18 cellular contexts compared by ENCODE assay signal in the genomic region with DNA sequence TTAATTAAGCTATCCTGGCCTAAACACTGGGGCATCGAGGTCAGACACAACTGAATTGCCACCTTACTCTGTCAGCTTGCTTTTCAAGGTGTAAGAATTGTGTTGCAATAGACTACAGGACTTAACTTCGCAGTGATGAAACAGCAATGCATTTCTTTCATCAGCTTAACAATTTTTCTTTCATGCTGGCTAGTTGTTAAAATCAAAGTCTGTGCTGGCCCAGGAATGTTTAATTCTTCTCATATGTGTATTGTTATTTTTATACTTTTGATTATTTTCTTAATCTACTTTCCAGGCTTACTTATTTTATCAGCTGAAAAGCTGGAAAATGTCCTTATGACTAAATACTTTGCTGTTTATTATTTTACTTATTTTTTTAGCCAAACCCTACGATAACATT.
DNase-seq lines count a peak whose midpoint lies in the region; ATAC-seq, FAIRE-seq and TF ChIP-seq lines count a peak whose summit lies in the region.
"Had no signal": no experiment of that assay in that cellular context is flagged by ENCODE, and none has a peak within 500 bp of the region (broad histone marks: within the 10 kb centered on the region; RNA-seq: fewer than 3 reads in every experiment).

No MANE protein-coding gene starts in this region.

- H3K4me3 ChIP-seq in mammary epithelial cell (replicated peaks in 1 of 3; ENCODE audit: insufficient read depth in 1 of 3, low read depth in 2 of 3, low read length in 3 of 3), result no peak overlapping the region
- H3K4me3 ChIP-seq in PC-9, result no peak overlapping the region
- H3K4me3 ChIP-seq in endothelial cell of umbilical vein (replicated peaks in 1 of 3; ENCODE audit: insufficient read depth in 1 of 3, low read depth in 1 of 3, low read length in 3 of 3), result no peak overlapping the region
- H3K4me3 ChIP-seq: GM12878 had no signal

- H3K27me3 ChIP-seq in mammary epithelial cell (ENCODE audit: insufficient read depth, low read length) (no peaks in the 10 kb centered on the region), PC-9 (ENCODE audit: insufficient read depth, low read depth) (no peaks in the 10 kb centered on the region), endothelial cell of umbilical vein (ENCODE audit: control insufficient read depth in 2 of 2, insufficient read depth in 2 of 2, low read length in 2 of 2) (peaks cover 0 to 1% of the 10 kb centered on the region in 2 experiments)

- no peaks in the 10 kb centered on the region for H3K9me3 Mint-ChIP-seq in MCF 10A (ENCODE audit: unreplicated experiment)
- no peaks in the 10 kb centered on the region for H3K9me3 Mint-ChIP-seq in neural crest cell
- H3K9me3 Mint-ChIP-seq in activated T-cell treated with anti-CD3 and anti-CD28 coated beads, Interleukin-2, amount 50 U/mL, for 4 hours, result no peaks in the 10 kb centered on the region
- H3K9me3 Mint-ChIP-seq: H9 had no signal

- POLR2A ChIA-PET in MCF 10A (lab: Yijun Ruan, JAX) (interaction anchor here (0.7 to 1.3 kb wide), 2 partner anchors 9 to 16 kb away, joined by 3 to 5 read pairs; no protein-coding TSS in a partner anchor), PC-9 (lab: Charles Lee; ENCODE audit: unreplicated experiment) (interaction anchor here (0.6 kb wide), 1 partner anchor 298 kb away, joined by 27 read pairs; no protein-coding TSS in a partner anchor), endothelial cell of umbilical vein (lab: Charles Lee) (no interaction called here)

- H3K36me3 ChIP-seq in mammary epithelial cell (ENCODE audit: insufficient read depth, low read length) (no peaks in the 10 kb centered on the region), PC-9 (ENCODE audit: low read depth) (no peaks in the 10 kb centered on the region), endothelial cell of umbilical vein (ENCODE audit: control insufficient read depth in 2 of 2, extremely low read depth in 1 of 2, insufficient read depth in 2 of 2, low read length in 2 of 2) (no peaks in the 10 kb centered on the region)

- H3K27ac ChIP-seq in mammary epithelial cell (ENCODE audit: insufficient read depth, low read depth, low read length) (no peak overlapping the region), PC-9 (no peak overlapping the region), endothelial cell of umbilical vein (ENCODE audit: insufficient read depth, low read depth, low read length) (no peak overlapping the region)

- no peak for TF ChIP-seq CTCF in MCF 10A (IDR thresholded peaks at IDR 0.05; ENCODE audit: unreplicated experiment)
- no peak for TF ChIP-seq CTCF in mammary epithelial cell (conservative IDR thresholded peaks at IDR 0.05 in 1 of 2, IDR thresholded peaks at IDR 0.05 in 1 of 2; ENCODE audit: extremely low read depth in 1 of 2, insufficient read depth in 1 of 2, low read depth in 1 of 2, low read length in 2 of 2)
- no peak for TF ChIP-seq CTCF in PC-9 (conservative IDR thresholded peaks at IDR 0.05)
- no peak for TF ChIP-seq CTCF in endothelial cell of umbilical vein (IDR thresholded peaks at IDR 0.05; ENCODE audit: extremely low read depth in 1 of 2, insufficient read depth in 1 of 2, low read depth in 1 of 2, low read length in 2 of 2)
- TF ChIP-seq CTCF in neural crest cell (conservative IDR thresholded peaks at IDR 0.05), result no peak

- no peak overlapping the region for H2AFZ ChIP-seq in mammary epithelial cell (ENCODE audit: low read depth, low read length)
- H2AFZ ChIP-seq in PC-9, result 0 out of 2 replicates have a peak overlapping the region, but pooled peaks have one; percentile 25
- H2AFZ ChIP-seq in endothelial cell of umbilical vein (ENCODE audit: low read depth, low read length), result no peak overlapping the region

- H3K27me3 Mint-ChIP-seq in MCF 10A (ENCODE audit: insufficient read depth, unreplicated experiment) (no peaks in the 10 kb centered on the region), neural crest cell (ENCODE audit: low read depth) (no peaks in the 10 kb centered on the region)
- H3K27me3 Mint-ChIP-seq in activated T-cell treated with anti-CD3 and anti-CD28 coated beads, Interleukin-2, amount 50 U/mL, for 4 hours (ENCODE audit: low read depth), result peaks cover 6% of the 10 kb centered on the region

- DNase-seq in MCF 10A (ENCODE audit: unreplicated experiment), result peak; percentile 30
- DNase-seq in mammary epithelial cell, result no peak
- no peak for DNase-seq in PC-9
- DNase-seq in endothelial cell of umbilical vein (ENCODE audit: low read depth, low spot score), result no peak
- no peak for DNase-seq in neural crest cell (ENCODE audit: low read depth, low spot score)
- no peak for DNase-seq in T1000 (lab: John Stamatoyannopoulos, UW)
- no peak for DNase-seq in activated T-cell treated with anti-CD3 and anti-CD28 coated beads, Interleukin-2, amount 50 U/mL, for 4 hours
- DNase-seq in glomerular visceral epithelial cell (ENCODE audit: extremely low spot score), result no peak
- DNase-seq: 8988T; C1 segment of cervical spinal cord; Calu3; CD4-positive, alpha-beta T cell; DMS 273 treated with DMSO at 0.1 percent for 48 hours; GOT3; H9 had no signal

- H3K36me3 Mint-ChIP-seq in MCF 10A (ENCODE audit: insufficient read depth, unreplicated experiment), result no peaks in the 10 kb centered on the region
- H3K36me3 Mint-ChIP-seq in neural crest cell (ENCODE audit: low read depth), result no peaks in the 10 kb centered on the region
- no peaks in the 10 kb centered on the region for H3K36me3 Mint-ChIP-seq in activated T-cell treated with anti-CD3 and anti-CD28 coated beads, Interleukin-2, amount 50 U/mL, for 4 hours (ENCODE audit: insufficient read depth)

- BruUV-seq in MCF 10A (replicated peaks; lab: Mats Ljungman, UMichigan) (no TSS peak), mammary epithelial cell (replicated peaks; lab: Mats Ljungman, UMichigan) (no TSS peak), PC-9 (replicated peaks; lab: Mats Ljungman, UMichigan) (no TSS peak), endothelial cell of umbilical vein (replicated peaks; lab: Mats Ljungman, UMichigan) (no TSS peak)

- H3K4me1 ChIP-seq in mammary epithelial cell (ENCODE audit: insufficient read depth, low read length) (no peaks in the 10 kb centered on the region), PC-9 (replicated peaks; ENCODE audit: insufficient read depth) (no peaks in the 10 kb centered on the region), endothelial cell of umbilical vein (ENCODE audit: control insufficient read depth, extremely low read depth, insufficient read depth, low read length) (no peaks in the 10 kb centered on the region)

- H3K79me2 ChIP-seq in mammary epithelial cell (ENCODE audit: insufficient read depth, low read length) (no peaks in the 10 kb centered on the region), PC-9 (ENCODE audit: low read depth) (no peaks in the 10 kb centered on the region), endothelial cell of umbilical vein (ENCODE audit: control insufficient read depth, insufficient read depth, low read length) (no peaks in the 10 kb centered on the region)

- H3K4me3 Mint-ChIP-seq in MCF 10A (ENCODE audit: unreplicated experiment), result no peak overlapping the region
- H3K4me3 Mint-ChIP-seq in neural crest cell, result no peak overlapping the region
- no peak overlapping the region for H3K4me3 Mint-ChIP-seq in activated T-cell treated with anti-CD3 and anti-CD28 coated beads, Interleukin-2, amount 50 U/mL, for 4 hours
- H3K4me3 Mint-ChIP-seq: B cell; CD4-positive, alpha-beta T cell; H9 had no signal

- TF ChIP-seq POLR2A in endothelial cell of umbilical vein (IDR thresholded peaks at IDR 0.05; ENCODE audit: low read depth, low read length), result no peak

- ATAC-seq in activated T-cell treated with anti-CD3 and anti-CD28 coated beads, Interleukin-2, amount 50 U/mL, for 4 hours, result no peak
- ATAC-seq: GM12878 had no signal

- CTCF ChIA-PET in MCF 10A (lab: Yijun Ruan, JAX), result interaction anchor here (0.6 to 1.0 kb wide), 3 partner anchors 11 to 391 kb away, joined by 3 read pairs; no protein-coding TSS in a partner anchor
- CTCF ChIA-PET in mammary epithelial cell (lab: Charles Lee; ENCODE audit: low non-redundant PET), result no interaction called here
- CTCF ChIA-PET in PC-9 (lab: Charles Lee), result no interaction called here
- CTCF ChIA-PET in endothelial cell of umbilical vein (lab: Charles Lee), result interaction anchor here (1.7 to 1.9 kb wide), 2 partner anchors 12 to 13 kb away, joined by 4 to 7 read pairs; no protein-coding TSS in a partner anchor

- 81% methylated on average over 3 of the region's 3 CpGs for WGBS in mammary epithelial cell (ENCODE audit: low coverage, missing lambda C conversion rate)

- H3K9me3 ChIP-seq in mammary epithelial cell (replicated peaks; ENCODE audit: insufficient read depth, low read length) (no peaks in the 10 kb centered on the region), PC-9 (ENCODE audit: insufficient read depth, low read depth) (no peaks in the 10 kb centered on the region), endothelial cell of umbilical vein (replicated peaks; ENCODE audit: control insufficient read depth, insufficient read depth, low read length) (no peaks in the 10 kb centered on the region)

- H3K4me1 Mint-ChIP-seq in MCF 10A (ENCODE audit: insufficient read depth, unreplicated experiment) (no peaks in the 10 kb centered on the region), neural crest cell (no peaks in the 10 kb centered on the region)
- no peaks in the 10 kb centered on the region for H3K4me1 Mint-ChIP-seq in activated T-cell treated with anti-CD3 and anti-CD28 coated beads, Interleukin-2, amount 50 U/mL, for 4 hours (ENCODE audit: low read depth)
- H3K4me1 Mint-ChIP-seq: B cell had no signal

- H4K20me1 ChIP-seq in mammary epithelial cell (ENCODE audit: insufficient read depth, low read length) (no peaks in the 10 kb centered on the region), PC-9 (ENCODE audit: insufficient read depth) (no peaks in the 10 kb centered on the region), endothelial cell of umbilical vein (replicated peaks; ENCODE audit: control insufficient read depth, extremely low read depth, insufficient read depth, low read length) (no peaks in the 10 kb centered on the region)

- in situ Hi-C loops in mammary epithelial cell (cut with MboI; ENCODE audit: low sequenced_read_pairs in 2 of 2), result no loop called here

- H3K9ac ChIP-seq in mammary epithelial cell (ENCODE audit: insufficient read depth, low read length) (no peak overlapping the region), endothelial cell of umbilical vein (replicated peaks; ENCODE audit: extremely low read depth, insufficient read depth, low read length) (no peak overlapping the region)

- H3K9me1 ChIP-seq in endothelial cell of umbilical vein (replicated peaks; ENCODE audit: control insufficient read depth, extremely low read depth, insufficient read depth, low read length), result no peaks in the 10 kb centered on the region

- intact Hi-C loops in MCF 10A (cut with micrococcal nuclease) (no loop called here), mammary epithelial cell (cut with micrococcal nuclease) (no loop called here), PC-9 (cut with micrococcal nuclease; ENCODE audit: unreplicated experiment) (no loop called here), endothelial cell of umbilical vein (cut with micrococcal nuclease) (no loop called here)

- H3K4me2 ChIP-seq in mammary epithelial cell (ENCODE audit: insufficient read depth, low read depth, low read length) (no peak overlapping the region), PC-9 (no peak overlapping the region), endothelial cell of umbilical vein (ENCODE audit: insufficient read depth, low read length) (no peak overlapping the region)

- H3K27ac Mint-ChIP-seq in MCF 10A (ENCODE audit: low read depth, unreplicated experiment) (no peak overlapping the region), neural crest cell (ENCODE audit: unreplicated experiment) (peak overlapping the region; percentile 29)
- H3K27ac Mint-ChIP-seq: B cell; CD4-positive, alpha-beta T cell; H9 had no signal

- dilution Hi-C loops in mammary epithelial cell (cut with HindIII; ENCODE audit: low sequenced_read_pairs) (no loop called here), endothelial cell of umbilical vein (cut with MboI; ENCODE audit: extremely low pct_ligation_motif_present, low sequenced_read_pairs) (no loop called here)

- H3F3A ChIP-seq in PC-9 (ENCODE audit: insufficient read depth, low read depth), result no peaks in the 10 kb centered on the region; the same call in 1 of the 2 replicates

- peak; percentile 31 for FAIRE-seq in endothelial cell of umbilical vein (lab: Jason Lieb, UNC)
- FAIRE-seq: GM12878, GM18507 had no signal

- H3K9me2 ChIP-seq in PC-9 (ENCODE audit: insufficient read depth), result no peaks in the 10 kb centered on the region

Comparison
In these comparisons a context has a peak if more than half of its experiments do, and no peak if none do; other contexts are left out.
1. CTCF ChIA-PET loops: an anchor here in MCF 10A (0.6 to 1.0 kb wide) and endothelial cell of umbilical vein (1.7 to 1.9 kb wide); none called in mammary epithelial cell and PC-9.